ENCODE assay signal across 20 cellular contexts in the genomic region with DNA sequence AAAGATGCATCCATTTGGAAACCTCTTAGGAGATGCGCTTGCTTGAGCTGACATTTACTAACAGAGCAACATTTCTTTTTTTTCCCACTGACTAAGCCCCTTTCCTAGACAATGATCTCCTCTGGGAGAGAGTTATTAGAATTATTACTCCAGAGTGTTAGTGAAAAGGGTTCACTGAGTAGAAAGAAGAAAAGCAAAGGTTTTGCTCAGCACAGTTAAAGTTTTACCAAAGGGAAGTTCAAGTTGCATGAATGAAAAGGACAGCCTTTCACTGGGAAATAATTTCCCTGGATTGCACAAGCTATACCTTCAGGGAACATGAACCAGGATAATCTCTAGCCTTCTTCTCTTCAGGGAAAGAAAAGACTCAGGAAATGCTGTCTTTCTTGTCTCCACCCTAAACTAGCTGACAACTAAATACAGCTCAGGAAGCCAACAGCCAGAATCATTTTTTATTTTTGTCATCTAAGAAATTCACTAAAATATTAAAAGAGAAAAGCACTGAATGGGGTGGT.
"Had no signal": no experiment of that assay in that cellular context is flagged by ENCODE, and none has a peak within 500 bp of the region (broad histone marks: within the 10 kb centered on the region; RNA-seq: fewer than 3 reads in every experiment).

No MANE protein-coding gene starts in this region.

- H3K27ac ChIP-seq: coronary artery, gastrocnemius medialis, heart right ventricle, neutrophil, right atrium auricular region, suprapubic skin, thyroid gland, upper lobe of right lung, vagina had no signal

- H3K27me3 ChIP-seq: esophagus muscularis mucosa, gastrocnemius medialis, heart right ventricle, neutrophil, right atrium auricular region, suprapubic skin, thyroid gland, upper lobe of right lung, vagina had no signal

- H3K36me3 ChIP-seq: esophagus muscularis mucosa, gastrocnemius medialis, heart right ventricle, neutrophil, right atrium auricular region, suprapubic skin, thyroid gland, upper lobe of right lung, vagina had no signal

- DNase-seq: effector CD4-positive, alpha-beta T cell; endodermal cell; gastrocnemius medialis; heart right ventricle; islet precursor cell; left colon; naive thymus-derived CD4-positive, alpha-beta T cell; posterior cingulate gyrus; stimulated activated CD4-positive, alpha-beta T cell treated with anti-CD3 and anti-CD28 coated beads, Interleukin-4, amount 100 ng/mL, for 1 hour; stimulated activated CD8-positive, alpha-beta memory T cell treated with anti-CD3 and anti-CD28 coated beads, Interleukin-4, amount 100 ng/mL, for 48 hours; stimulated activated naive CD8-positive, alpha-beta T cell treated with anti-CD3 and anti-CD28 coated beads, Interleukin-15, Interleukin-2, amounts not matched to agents 100 U/mL and 50 U/mL, for 24 hours; thyroid gland; upper lobe of right lung had no signal

- ATAC-seq: gastrocnemius medialis; left colon; naive thymus-derived CD4-positive, alpha-beta T cell; stimulated activated effector memory CD8-positive, alpha-beta T cell treated with anti-CD3 and anti-CD28 coated beads, Interleukin-12 subunit alpha, Interleukin-12 subunit beta, amount 100 ng/mL, for 72 hours; stimulated activated naive CD8-positive, alpha-beta T cell treated with anti-CD3 and anti-CD28 coated beads, Interleukin-15, Interleukin-2, amounts not matched to agents 100 U/mL and 50 U/mL, for 24 hours; upper lobe of right lung had no signal

- H3K4me1 ChIP-seq: gastrocnemius medialis, right atrium auricular region, suprapubic skin, thyroid gland, upper lobe of right lung, vagina had no signal

- H3K4me3 ChIP-seq: coronary artery, esophagus muscularis mucosa, gastrocnemius medialis, heart right ventricle, right atrium auricular region, suprapubic skin, thyroid gland, upper lobe of right lung, vagina had no signal

- H3K9me3 ChIP-seq: esophagus muscularis mucosa, gastrocnemius medialis, heart right ventricle, neutrophil, right atrium auricular region, suprapubic skin, thyroid gland, upper lobe of right lung, vagina had no signal
